ENCODE assay signal across 16 cellular contexts in genomic region chr7:98753176-98753575, GRCh38.
A peak's percentile ranks its signal among the peaks of the same experiment; 100 is the strongest.
DNase-seq lines count a peak whose midpoint lies in the region; ATAC-seq, FAIRE-seq and TF ChIP-seq lines count a peak whose summit lies in the region.
"Had no signal": no experiment of that assay in that cellular context is flagged by ENCODE, and none has a peak within 500 bp of the region (broad histone marks: within the 10 kb centered on the region; RNA-seq: fewer than 3 reads in every experiment).

No MANE protein-coding gene starts in this region.

- no peak overlapping the region for H3K23ac ChIP-seq in trophoblast cell (ENCODE audit: low read length)

- H3K18ac ChIP-seq in trophoblast cell (ENCODE audit: low read length): no peak overlapping the region

- peaks cover 9 to 23% (median 16%) of the 10 kb centered on the region in 10 experiments; a peak in 19 of 20 replicates for H3K4me1 ChIP-seq in BLaER1 treated with 17β-estradiol and CSF1 and Interleukin-3, amounts not matched to agents 10 nM and 100 nM
- H3K4me1 ChIP-seq in K562 (replicated peaks in 1 of 2; ENCODE audit: control insufficient read depth in 2 of 2, insufficient read depth in 2 of 2, low read length in 2 of 2) (peaks cover 0 to 4% of the 10 kb centered on the region in 2 experiments; a peak in 1 of 5 replicates), trophoblast cell (ENCODE audit: control insufficient read depth in 1 of 2, insufficient read depth in 2 of 2, low read length in 2 of 2) (no peaks in the 10 kb centered on the region), upper lobe of right lung (no peaks in the 10 kb centered on the region), vagina (no peaks in the 10 kb centered on the region)
- H3K4me1 ChIP-seq: BE2C had no signal

- no peak overlapping the region for H2AK5ac ChIP-seq in trophoblast cell (ENCODE audit: low read length)

- no peak for TF ChIP-seq POLR2A in K562 (conservative IDR thresholded peaks at IDR 0.05)
- no peak for TF ChIP-seq POLR2A in vagina (IDR thresholded peaks at IDR 0.05)

- no peaks in the 10 kb centered on the region for H3K27me3 ChIP-seq in BLaER1 treated with 17β-estradiol and CSF1 and Interleukin-3, amounts not matched to agents 10 nM and 100 nM
- H3K27me3 ChIP-seq in K562 (ENCODE audit: control insufficient read depth in 2 of 2, insufficient read depth in 2 of 2, low read length in 2 of 2) (peaks cover 8 to 31% of the 10 kb centered on the region in 2 experiments; a peak in 4 of 5 replicates), trophoblast cell (ENCODE audit: insufficient read depth, low read length) (no peaks in the 10 kb centered on the region), upper lobe of right lung (no peaks in the 10 kb centered on the region), vagina (no peaks in the 10 kb centered on the region)
- H3K27me3 ChIP-seq: BE2C had no signal

- peaks cover 0 to 14% (median 4%) of the 10 kb centered on the region in 11 experiments; a peak in 6 of 22 replicates for H3K9me3 ChIP-seq in BLaER1 treated with 17β-estradiol and CSF1 and Interleukin-3, amounts not matched to agents 10 nM and 100 nM (replicated peaks in 1 of 11)
- H3K9me3 ChIP-seq in K562 (replicated peaks; ENCODE audit: control insufficient read depth, insufficient read depth, low read depth, low read length) (no peaks in the 10 kb centered on the region), trophoblast cell (ENCODE audit: insufficient read depth, low read depth, low read length) (no peaks in the 10 kb centered on the region), upper lobe of right lung (no peaks in the 10 kb centered on the region), vagina (no peaks in the 10 kb centered on the region)

- H3K4ac ChIP-seq in trophoblast cell (ENCODE audit: low read depth, low read length): no peak overlapping the region

- DNase-seq in K562 (ENCODE audit: extremely low read depth in 1 of 4, low spot score in 3 of 4) (no peak), trophoblast cell (no peak), upper lobe of right lung (no peak), vagina (ENCODE audit: extremely low spot score in 2 of 2) (no peak), KBM-7 (no peak)
- DNase-seq: ACHN; CD4-positive, alpha-beta memory T cell; DMS79 treated with DMSO at 0.1 percent for 48 hours; GF-D8; H9 had no signal

- H4K20me1 ChIP-seq in BLaER1 treated with 17β-estradiol and CSF1 and Interleukin-3, amounts not matched to agents 10 nM and 100 nM: no peaks in the 10 kb centered on the region
- H4K20me1 ChIP-seq in K562 (replicated peaks; ENCODE audit: control insufficient read depth, insufficient read depth, low read length): no peaks in the 10 kb centered on the region

- no peak overlapping the region for H2AFZ ChIP-seq in K562 (ENCODE audit: low read depth, low read length)
- no peak overlapping the region for H2AFZ ChIP-seq in trophoblast cell (ENCODE audit: insufficient read depth, low read length, poor library complexity)
- H2AFZ ChIP-seq: GM23338 had no signal

- H4K91ac ChIP-seq in trophoblast cell (ENCODE audit: low read depth, low read length): no peak overlapping the region

- peak overlapping the region in 10 of 11 experiments; percentile 9 to 55 (median 32); a peak in 16 of 22 replicates for H3K4me2 ChIP-seq in BLaER1 treated with 17β-estradiol and CSF1 and Interleukin-3, amounts not matched to agents 10 nM and 100 nM
- H3K4me2 ChIP-seq in K562 (ENCODE audit: insufficient read depth, low read length) (no peak overlapping the region), trophoblast cell (ENCODE audit: low read length) (no peak overlapping the region)
- H3K4me2 ChIP-seq: GM23338 had no signal

- no peaks in the 10 kb centered on the region for H3K79me1 ChIP-seq in trophoblast cell (ENCODE audit: low read length)

- CTCF ChIA-PET in K562 (lab: Yijun Ruan, JAX; ENCODE audit: low intra/inter-chr PET ratio): no interaction called here

- H3K14ac ChIP-seq in trophoblast cell (ENCODE audit: low read length): no peak overlapping the region

- TF ChIP-seq CTCF in K562 (IDR thresholded peaks at IDR 0.05 in 2 of 3, conservative IDR thresholded peaks at IDR 0.05 in 1 of 3; ENCODE audit: insufficient read depth in 2 of 3, low read depth in 1 of 3, low read length in 3 of 3) (no peak), upper lobe of right lung (IDR thresholded peaks at IDR 0.05) (no peak), vagina (IDR thresholded peaks at IDR 0.05) (no peak)

- POLR2A ChIA-PET in K562 (lab: Yijun Ruan, JAX): interaction anchor here (0.6 kb wide), 1 partner anchor 1740 kb away, joined by 3 read pairs; no protein-coding TSS in a partner anchor

- ATAC-seq in K562 (0 out of 3 replicates have a peak, but pooled peaks have one; percentile 17), upper lobe of right lung (peak; percentile 15), HG03439 (IDR thresholded peaks at IDR 0.05; ENCODE audit: unreplicated experiment) (no peak)

- no peak for TF ChIP-seq EP300 in K562 (IDR thresholded peaks at IDR 0.05; ENCODE audit: low read length)

- H2BK12ac ChIP-seq in trophoblast cell (ENCODE audit: low read length): no peak overlapping the region

- in situ Hi-C loops in K562 (cut with MboI): no loop called here
- in situ Hi-C loops in KBM-7 (cut with MboI; ENCODE audit: low pct_unique_long_range_greater_than_20kb, low sequenced_read_pairs): no loop called here

- no peak overlapping the region for H2BK5ac ChIP-seq in trophoblast cell (ENCODE audit: low read depth, low read length, poor library complexity)

- H2BK120ac ChIP-seq in trophoblast cell (ENCODE audit: insufficient read depth, low read length, poor library complexity): no peak overlapping the region

- no peak overlapping the region for H3K4me3 ChIP-seq in BLaER1 treated with 17β-estradiol and CSF1 and Interleukin-3, amounts not matched to agents 10 nM and 100 nM
- H3K4me3 ChIP-seq in K562 (no peak overlapping the region), trophoblast cell (ENCODE audit: low read depth, low read length) (peak overlapping the region; percentile 30), upper lobe of right lung (no peak overlapping the region), vagina (no peak overlapping the region)
- H3K4me3 ChIP-seq: GM23338 had no signal

- H3K79me2 ChIP-seq in K562 (ENCODE audit: control insufficient read depth, insufficient read depth, low read length) (no peaks in the 10 kb centered on the region), trophoblast cell (ENCODE audit: control insufficient read depth, insufficient read depth, low read length, poor library complexity) (no peaks in the 10 kb centered on the region)

- WGBS in K562 (ENCODE audit: insufficient coverage, low coverage, missing lambda C conversion rate): 1% methylated on average over 7 of the region's 7 CpGs
- no CpG with 5 or more reads among the region's 7 CpGs for WGBS in trophoblast cell (ENCODE audit: extremely low coverage, insufficient coverage, insufficient read length)

- no peak overlapping the region for H4K12ac ChIP-seq in trophoblast cell (ENCODE audit: low read depth, low read length)

- H4K8ac ChIP-seq in trophoblast cell (ENCODE audit: low read depth, low read length): no peak overlapping the region

- H3K36me3 ChIP-seq in BLaER1 treated with 17β-estradiol and CSF1 and Interleukin-3, amounts not matched to agents 10 nM and 100 nM: no peaks in the 10 kb centered on the region
- H3K36me3 ChIP-seq in K562 (ENCODE audit: control insufficient read depth, insufficient read depth, low read length) (no peaks in the 10 kb centered on the region), trophoblast cell (ENCODE audit: control insufficient read depth in 1 of 2, insufficient read depth in 2 of 2, low read length in 2 of 2) (no peaks in the 10 kb centered on the region), upper lobe of right lung (no peaks in the 10 kb centered on the region), vagina (no peaks in the 10 kb centered on the region)
- H3K36me3 ChIP-seq: BE2C had no signal

- H3K9ac ChIP-seq in BLaER1 treated with 17β-estradiol and CSF1 and Interleukin-3, amounts not matched to agents 10 nM and 100 nM: no peak overlapping the region
- H3K9ac ChIP-seq in K562 (ENCODE audit: insufficient read depth in 1 of 2, low read depth in 2 of 2, low read length in 2 of 2) (peak overlapping the region in 1 of 2 experiments; percentile 58; a peak in 2 of 4 replicates), trophoblast cell (ENCODE audit: low read length) (no peak overlapping the region)

- intact Hi-C loops in K562 (cut with micrococcal nuclease): no loop called here
- intact Hi-C loops in upper lobe of right lung (cut with DNase I): no loop called here
- intact Hi-C loops in vagina (cut with DNase I): no loop called here

- no peak for TF ChIP-seq RAD21 in K562 (CRISPR knock-in tag; conservative IDR thresholded peaks at IDR 0.05 in 1 of 2, IDR thresholded peaks at IDR 0.05 in 1 of 2)

- H3K27ac ChIP-seq in BLaER1 treated with 17β-estradiol and CSF1 and Interleukin-3, amounts not matched to agents 10 nM and 100 nM: no peak overlapping the region; a peak in 1 of 22 replicates
- H3K27ac ChIP-seq in K562 (ENCODE audit: extremely low read depth, low read depth, low read length) (no peak overlapping the region), trophoblast cell (ENCODE audit: low read depth, low read length) (no peak overlapping the region), upper lobe of right lung (no peak overlapping the region), vagina (no peak overlapping the region)

- no peak for FAIRE-seq in K562 (lab: Jason Lieb, UNC)
- FAIRE-seq: A204.1, HepG2 had no signal

- H3K9me1 ChIP-seq in K562 (ENCODE audit: control insufficient read depth, insufficient read depth, low read length): no peaks in the 10 kb centered on the region

- BruUV-seq in K562 (replicated peaks; lab: Mats Ljungman, UMichigan): no TSS peak

TF ChIP-seq in K562, 482 proteins besides CTCF, POLR2A, EP300 and RAD21 (continues in another document):
- no peak for TF ChIP-seq BCL6 (CRISPR knock-in tag; IDR thresholded peaks at IDR 0.05)
- TF ChIP-seq YY1 (IDR thresholded peaks at IDR 0.05; ENCODE audit: borderline replicate concordance in 1 of 3, control insufficient read depth in 1 of 3, extremely low read depth in 1 of 3, insufficient read depth in 3 of 3, insufficient read length in 1 of 3, insufficient replicate concordance in 2 of 3, low read depth in 1 of 3, low read length in 2 of 3): no peak
- TF ChIP-seq TCF15 (CRISPR knock-in tag; IDR thresholded peaks at IDR 0.05): no peak
- TF ChIP-seq ATF1 (CRISPR knock-in tag; IDR thresholded peaks at IDR 0.05): no peak
- no peak for TF ChIP-seq ATF1 (tag; IDR thresholded peaks at IDR 0.05)

Comparison
In these comparisons a context has a peak if more than half of its experiments do, and no peak if none do; other contexts are left out.
1. H3K4me2 ChIP-seq: peak in BLaER1 treated with 17β-estradiol and CSF1 and Interleukin-3, amounts not matched to agents 10 nM and 100 nM (10 of 11); none in K562 (single experiment) and trophoblast cell (single experiment).